In the genomic region with DNA sequence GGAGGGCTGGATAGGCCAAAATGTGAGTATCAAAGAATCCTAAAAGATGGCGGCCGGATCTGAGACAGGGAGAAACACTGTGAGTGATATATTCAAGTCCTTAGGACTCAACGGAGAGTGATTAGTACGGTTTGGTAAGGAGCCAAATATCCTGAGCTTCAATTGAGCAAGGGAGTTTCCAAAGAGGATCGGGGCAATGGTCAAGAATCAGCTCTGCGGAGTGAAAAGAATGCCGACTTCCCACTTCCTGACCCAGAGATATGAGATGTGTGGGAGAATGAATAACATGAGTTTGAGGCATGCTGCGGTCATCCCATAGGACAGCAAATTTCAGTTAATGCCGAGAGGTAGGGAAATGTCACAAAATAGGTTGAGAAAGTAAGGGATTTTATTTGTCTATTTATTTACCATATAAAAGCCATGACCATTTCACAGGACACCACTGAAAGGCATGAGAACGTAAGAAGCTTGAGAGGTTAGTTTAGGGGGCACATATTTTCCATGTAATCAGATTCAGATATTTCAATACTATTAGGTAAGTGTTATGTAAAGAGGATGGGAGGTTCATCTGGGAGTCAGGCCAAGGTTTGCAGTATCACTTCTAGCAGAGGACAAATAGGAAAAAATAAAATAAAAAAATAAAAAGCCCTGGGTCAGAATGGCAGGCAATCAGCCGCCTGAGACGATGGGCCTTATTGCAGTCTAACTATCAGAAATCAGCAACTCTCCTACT, we compare ENCODE assay signal across 12 cellular contexts.
A peak's percentile ranks its signal among the peaks of the same experiment; 100 is the strongest.
DNase-seq lines count a peak whose midpoint lies in the region; ATAC-seq and TF ChIP-seq lines count a peak whose summit lies in the region.
"Had no signal": no experiment of that assay in that cellular context is flagged by ENCODE, and none has a peak within 500 bp of the region (broad histone marks: within the 10 kb centered on the region; RNA-seq: fewer than 3 reads in every experiment).

No MANE protein-coding gene starts in this region.

- no peaks in the 10 kb centered on the region for H4K20me1 ChIP-seq in GM23338 (replicated peaks; ENCODE audit: insufficient read depth)

- H3K4me1 Mint-ChIP-seq in GM23338, result peaks cover 2% of the 10 kb centered on the region; the same call in 1 of the 3 replicates
- H3K4me1 Mint-ChIP-seq in activated naive CD4-positive, alpha-beta T cell treated with anti-CD3 and anti-CD28 coated beads for 36 hours (ENCODE audit: low read depth), result no peaks in the 10 kb centered on the region

- H3K36me3 ChIP-seq in GM23338 (ENCODE audit: insufficient read depth), result no peaks in the 10 kb centered on the region
- H3K36me3 ChIP-seq: sigmoid colon had no signal

- no peaks in the 10 kb centered on the region for H3K4me1 ChIP-seq in GM23338 (ENCODE audit: insufficient read depth)
- H3K4me1 ChIP-seq: sigmoid colon had no signal

- DNase-seq in GM23338 (ENCODE audit: low spot score) (no peak), epithelial cell of proximal tubule (ENCODE audit: low read depth) (peak; percentile 99), non-pigmented ciliary epithelial cell (ENCODE audit: low read depth) (peak; percentile 93), NCI-H146 (lab: John Stamatoyannopoulos, UW) (no peak)
- DNase-seq in activated naive CD4-positive, alpha-beta T cell treated with anti-CD3 and anti-CD28 coated beads for 36 hours, result no peak
- DNase-seq in central memory CD4-positive, alpha-beta T cell, result no peak
- DNase-seq: activated CD4-positive, alpha-beta T cell treated with anti-CD3 and anti-CD28 coated beads for 1 hour; activated T-cell treated with anti-CD3 and anti-CD28 coated beads, Interleukin-2, amount 50 U/mL, for 48 hours; NCI-H1436; NCI-H82; sigmoid colon had no signal

- H3K4me2 ChIP-seq in GM23338, result no peak overlapping the region

- H3K4me3 ChIP-seq in GM23338 (no peak overlapping the region), epithelial cell of proximal tubule (ENCODE audit: low read depth, low read length) (no peak overlapping the region)
- H3K4me3 ChIP-seq: sigmoid colon had no signal

- no peak for ATAC-seq in GM23338

- no peak overlapping the region for H3K27ac Mint-ChIP-seq in GM23338
- H3K27ac Mint-ChIP-seq in activated naive CD4-positive, alpha-beta T cell treated with anti-CD3 and anti-CD28 coated beads for 36 hours, result no peak overlapping the region

- H3F3A ChIP-seq in GM23338 (replicated peaks; ENCODE audit: low read depth), result no peaks in the 10 kb centered on the region

- H2AFZ ChIP-seq in GM23338, result peak overlapping the region; percentile 73

- no peaks in the 10 kb centered on the region for H3K9me3 Mint-ChIP-seq in GM23338
- H3K9me3 Mint-ChIP-seq in activated naive CD4-positive, alpha-beta T cell treated with anti-CD3 and anti-CD28 coated beads for 36 hours, result no peaks in the 10 kb centered on the region

- H3K9me2 ChIP-seq in GM23338 (ENCODE audit: insufficient read depth), result no peaks in the 10 kb centered on the region; the same call in 1 of the 2 replicates

- intact Hi-C loops in activated naive CD4-positive, alpha-beta T cell treated with anti-CD3 and anti-CD28 coated beads for 36 hours (cut with micrococcal nuclease), result no loop called here

- H3K27me3 ChIP-seq in GM23338 (ENCODE audit: insufficient read depth), result no peaks in the 10 kb centered on the region
- H3K27me3 ChIP-seq: sigmoid colon had no signal

- TF ChIP-seq CTCF in GM23338 (conservative IDR thresholded peaks at IDR 0.05; ENCODE audit: low read depth in 2 of 2) (no peak), epithelial cell of proximal tubule (conservative IDR thresholded peaks at IDR 0.05; ENCODE audit: low read depth, low read length) (no peak)

- no peak overlapping the region for H3K27ac ChIP-seq in GM23338 (ENCODE audit: low read depth)
- H3K27ac ChIP-seq: sigmoid colon had no signal

- H3K36me3 Mint-ChIP-seq in GM23338 (ENCODE audit: low read depth), result no peaks in the 10 kb centered on the region
- no peaks in the 10 kb centered on the region for H3K36me3 Mint-ChIP-seq in activated naive CD4-positive, alpha-beta T cell treated with anti-CD3 and anti-CD28 coated beads for 36 hours (ENCODE audit: low read depth)

- CTCF ChIA-PET in activated naive CD4-positive, alpha-beta T cell treated with anti-CD3 and anti-CD28 coated beads for 36 hours (lab: Charles Lee), result no interaction called here

- no peaks in the 10 kb centered on the region for H3K27me3 Mint-ChIP-seq in GM23338 (ENCODE audit: insufficient read depth, low read depth, poor library complexity)
- no peaks in the 10 kb centered on the region for H3K27me3 Mint-ChIP-seq in activated naive CD4-positive, alpha-beta T cell treated with anti-CD3 and anti-CD28 coated beads for 36 hours (ENCODE audit: low read depth)

- H3K79me2 ChIP-seq in GM23338 (replicated peaks; ENCODE audit: insufficient read depth), result no peaks in the 10 kb centered on the region

- H3K4me3 Mint-ChIP-seq in GM23338, result no peak overlapping the region
- H3K4me3 Mint-ChIP-seq in activated naive CD4-positive, alpha-beta T cell treated with anti-CD3 and anti-CD28 coated beads for 36 hours, result no peak overlapping the region

TF ChIP-seq in GM23338, 12 proteins besides CTCF, POLR2A, EP300 and RAD21:
- no peak for TF ChIP-seq ZNF331 (CRISPR knock-in tag; IDR thresholded peaks at IDR 0.05; ENCODE audit: low read depth)
- TF ChIP-seq, protein P1, sequence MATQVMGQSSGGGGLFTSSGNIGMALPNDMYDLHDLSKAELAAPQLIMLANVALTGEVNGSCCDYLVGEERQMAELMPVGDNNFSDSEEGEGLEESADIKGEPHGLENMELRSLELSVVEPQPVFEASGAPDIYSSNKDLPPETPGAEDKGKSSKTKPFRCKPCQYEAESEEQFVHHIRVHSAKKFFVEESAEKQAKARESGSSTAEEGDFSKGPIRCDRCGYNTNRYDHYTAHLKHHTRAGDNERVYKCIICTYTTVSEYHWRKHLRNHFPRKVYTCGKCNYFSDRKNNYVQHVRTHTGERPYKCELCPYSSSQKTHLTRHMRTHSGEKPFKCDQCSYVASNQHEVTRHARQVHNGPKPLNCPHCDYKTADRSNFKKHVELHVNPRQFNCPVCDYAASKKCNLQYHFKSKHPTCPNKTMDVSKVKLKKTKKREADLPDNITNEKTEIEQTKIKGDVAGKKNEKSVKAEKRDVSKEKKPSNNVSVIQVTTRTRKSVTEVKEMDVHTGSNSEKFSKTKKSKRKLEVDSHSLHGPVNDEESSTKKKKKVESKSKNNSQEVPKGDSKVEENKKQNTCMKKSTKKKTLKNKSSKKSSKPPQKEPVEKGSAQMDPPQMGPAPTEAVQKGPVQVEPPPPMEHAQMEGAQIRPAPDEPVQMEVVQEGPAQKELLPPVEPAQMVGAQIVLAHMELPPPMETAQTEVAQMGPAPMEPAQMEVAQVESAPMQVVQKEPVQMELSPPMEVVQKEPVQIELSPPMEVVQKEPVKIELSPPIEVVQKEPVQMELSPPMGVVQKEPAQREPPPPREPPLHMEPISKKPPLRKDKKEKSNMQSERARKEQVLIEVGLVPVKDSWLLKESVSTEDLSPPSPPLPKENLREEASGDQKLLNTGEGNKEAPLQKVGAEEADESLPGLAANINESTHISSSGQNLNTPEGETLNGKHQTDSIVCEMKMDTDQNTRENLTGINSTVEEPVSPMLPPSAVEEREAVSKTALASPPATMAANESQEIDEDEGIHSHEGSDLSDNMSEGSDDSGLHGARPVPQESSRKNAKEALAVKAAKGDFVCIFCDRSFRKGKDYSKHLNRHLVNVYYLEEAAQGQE (IDR thresholded peaks at IDR 0.05; ENCODE audit: unreplicated experiment), result no peak
- TF ChIP-seq, protein P2, sequence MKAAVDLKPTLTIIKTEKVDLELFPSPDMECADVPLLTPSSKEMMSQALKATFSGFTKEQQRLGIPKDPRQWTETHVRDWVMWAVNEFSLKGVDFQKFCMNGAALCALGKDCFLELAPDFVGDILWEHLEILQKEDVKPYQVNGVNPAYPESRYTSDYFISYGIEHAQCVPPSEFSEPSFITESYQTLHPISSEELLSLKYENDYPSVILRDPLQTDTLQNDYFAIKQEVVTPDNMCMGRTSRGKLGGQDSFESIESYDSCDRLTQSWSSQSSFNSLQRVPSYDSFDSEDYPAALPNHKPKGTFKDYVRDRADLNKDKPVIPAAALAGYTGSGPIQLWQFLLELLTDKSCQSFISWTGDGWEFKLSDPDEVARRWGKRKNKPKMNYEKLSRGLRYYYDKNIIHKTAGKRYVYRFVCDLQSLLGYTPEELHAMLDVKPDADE (IDR thresholded peaks at IDR 0.05), result no peak

TF ChIP-seq in PFSK-1, 5 proteins besides CTCF, POLR2A, EP300 and RAD21:
- TF ChIP-seq POLR2AphosphoS5 (IDR thresholded peaks at IDR 0.05; ENCODE audit: low read depth, low read length) (0 out of 2 replicates have a peak, but pooled peaks have one; percentile 32), SIN3A (IDR thresholded peaks at IDR 0.05; ENCODE audit: borderline replicate concordance, insufficient read depth, low read length) (0 out of 2 replicates have a peak, but pooled peaks have one; percentile 40), FOXP2 (optimal IDR thresholded peaks at IDR 0.05; ENCODE audit: borderline replicate concordance, extremely low read depth, extremely low read length, insufficient read depth) (no peak), TAF1 (IDR thresholded peaks at IDR 0.05; ENCODE audit: borderline replicate concordance, insufficient read depth, low read length) (peak; percentile 55; the same call in 1 of the 2 replicates)
- TF ChIP-seq, protein P1 (IDR thresholded peaks at IDR 0.05; ENCODE audit: insufficient read depth in 1 of 2, low read depth in 2 of 2, low read length in 2 of 2), result peak in 1 of 2 experiments; percentile 68; a peak in 1 of 4 replicates

Comparison
In these comparisons a context has a peak if more than half of its experiments do, and no peak if none do; other contexts are left out.
1. DNase-seq: peak in epithelial cell of proximal tubule (single experiment) and non-pigmented ciliary epithelial cell (single experiment); none in GM23338 (single experiment), activated naive CD4-positive, alpha-beta T cell treated with anti-CD3 and anti-CD28 coated beads for 36 hours (single experiment), NCI-H146 (single experiment) and central memory CD4-positive, alpha-beta T cell (single experiment).